18 cellular contexts compared by ENCODE assay signal in the genomic region with DNA sequence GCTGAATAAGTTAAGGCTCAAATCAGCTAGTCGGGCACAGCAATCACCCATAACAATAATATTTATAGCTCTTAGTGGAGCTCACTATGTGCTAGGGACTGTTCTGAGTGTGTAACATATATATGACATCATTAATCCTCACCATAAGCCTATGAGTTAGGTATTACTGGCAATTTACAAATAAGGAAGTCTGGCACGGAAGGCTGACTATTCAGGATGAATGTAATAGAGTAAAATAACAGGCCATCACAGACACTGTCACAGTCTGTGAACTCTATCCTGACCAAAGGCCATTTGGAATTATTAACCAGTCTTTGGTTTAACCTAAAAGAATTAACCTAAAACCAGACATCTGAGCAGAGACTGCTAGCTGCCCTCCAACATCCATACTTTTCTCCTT.
DNase-seq lines count a peak whose midpoint lies in the region; ATAC-seq and TF ChIP-seq lines count a peak whose summit lies in the region.
"Had no signal": no experiment of that assay in that cellular context is flagged by ENCODE, and none has a peak within 500 bp of the region (broad histone marks: within the 10 kb centered on the region; RNA-seq: fewer than 3 reads in every experiment).

No MANE protein-coding gene starts in this region.

- H3K27ac ChIP-seq in right lobe of liver, result no peak overlapping the region
- peak overlapping the region; percentile 82 to 90 (median 86) for H3K27ac ChIP-seq in gastrocnemius medialis
- H3K27ac ChIP-seq: 22Rv1, KMS-11 had no signal

- H3K27me3 Mint-ChIP-seq in stimulated activated naive CD8-positive, alpha-beta T cell treated with anti-CD3 and anti-CD28 coated beads, Interleukin-15, Interleukin-2, amounts not matched to agents 100 ng/mL and 50 ng/mL, for 24 hours, result no peaks in the 10 kb centered on the region
- no peaks in the 10 kb centered on the region for H3K27me3 Mint-ChIP-seq in activated CD8-positive, alpha-beta T cell treated with anti-CD3 and anti-CD28 coated beads for 36 hours
- no peaks in the 10 kb centered on the region for H3K27me3 Mint-ChIP-seq in activated CD8-positive, alpha-beta memory T cell treated with anti-CD3 and anti-CD28 coated beads, Interleukin-2, amount 10 ng/mL, durations not matched to agents 7 days and 5 days
- H3K27me3 Mint-ChIP-seq: CD4-positive, alpha-beta memory T cell had no signal

- no peak for ATAC-seq in stimulated activated naive CD8-positive, alpha-beta T cell treated with anti-CD3 and anti-CD28 coated beads, Interleukin-15, Interleukin-2, amounts not matched to agents 100 U/mL and 50 U/mL, for 24 hours
- ATAC-seq in esophagus mucosa (peak; percentile 91), right lobe of liver (peak; percentile 20 to 52 (median 38)), gastrocnemius medialis (no peak)
- ATAC-seq in activated CD8-positive, alpha-beta T cell treated with anti-CD3 and anti-CD28 coated beads for 36 hours, result no peak
- no peak for ATAC-seq in activated CD8-positive, alpha-beta memory T cell treated with anti-CD3 and anti-CD28 coated beads, Interleukin-2, amount 10 ng/mL, durations not matched to agents 7 days and 5 days
- ATAC-seq: Right ventricle myocardium inferior had no signal

- H3K4me1 ChIP-seq in right lobe of liver, result peaks cover 0 to 14% (median under 1%) of the 10 kb centered on the region in 4 donors
- H3K4me1 ChIP-seq in gastrocnemius medialis, result peaks cover 46 to 48% of the 10 kb centered on the region in 2 donors

- no peaks in the 10 kb centered on the region for H3K9me3 Mint-ChIP-seq in stimulated activated naive CD8-positive, alpha-beta T cell treated with anti-CD3 and anti-CD28 coated beads, Interleukin-15, Interleukin-2, amounts not matched to agents 100 ng/mL and 50 ng/mL, for 24 hours
- no peaks in the 10 kb centered on the region for H3K9me3 Mint-ChIP-seq in activated CD8-positive, alpha-beta T cell treated with anti-CD3 and anti-CD28 coated beads for 36 hours
- no peaks in the 10 kb centered on the region for H3K9me3 Mint-ChIP-seq in activated CD8-positive, alpha-beta memory T cell treated with anti-CD3 and anti-CD28 coated beads, Interleukin-2, amount 10 ng/mL, durations not matched to agents 7 days and 5 days (ENCODE audit: low read depth)
- H3K9me3 Mint-ChIP-seq: CD4-positive, alpha-beta memory T cell had no signal

- intact Hi-C loops in right lobe of liver (cut with DNase I) (no loop called here), gastrocnemius medialis (cut with DNase I; ENCODE audit: low total_unique reads) (loop anchor here (10.0 kb wide), 2 partner anchors 184 to 624 kb away; a partner anchor contains a TSS)
- intact Hi-C loops in activated CD8-positive, alpha-beta T cell treated with anti-CD3 and anti-CD28 coated beads for 36 hours (cut with micrococcal nuclease), result no loop called here

- TF ChIP-seq POLR2A in right lobe of liver (IDR thresholded peaks at IDR 0.05) (no peak), gastrocnemius medialis (IDR thresholded peaks at IDR 0.05) (no peak)

- H3K9me3 ChIP-seq in right lobe of liver, result no peaks in the 10 kb centered on the region
- H3K9me3 ChIP-seq in gastrocnemius medialis, result no peaks in the 10 kb centered on the region
- H3K9me3 ChIP-seq: BE2C had no signal

- no peak for DNase-seq in stimulated activated naive CD8-positive, alpha-beta T cell treated with anti-CD3 and anti-CD28 coated beads, Interleukin-15, Interleukin-2, amounts not matched to agents 100 U/mL and 50 U/mL, for 24 hours
- DNase-seq in right lobe of liver (no peak), gastrocnemius medialis (no peak), D341Med (ENCODE audit: low spot score) (no peak)
- no peak for DNase-seq in activated CD8-positive, alpha-beta T cell treated with anti-CD3 and anti-CD28 coated beads for 36 hours
- DNase-seq in activated CD8-positive, alpha-beta memory T cell treated with anti-CD3 and anti-CD28 coated beads, Interleukin-2, amount 10 ng/mL, durations not matched to agents 7 days and 5 days, result no peak
- DNase-seq: BE2C; CD4-positive, alpha-beta memory T cell; DMS79; HCEC 1CT; NCI-H1048; NCI-H2081 treated with DMSO at 0.1 percent for 48 hours; NCI-H524 had no signal

- TF ChIP-seq CTCF in right lobe of liver (IDR thresholded peaks at IDR 0.05) (no peak), gastrocnemius medialis (IDR thresholded peaks at IDR 0.05 in 4 of 5, conservative IDR thresholded peaks at IDR 0.05 in 1 of 5) (no peak)
- TF ChIP-seq CTCF in activated CD8-positive, alpha-beta T cell treated with anti-CD3 and anti-CD28 coated beads for 36 hours (IDR thresholded peaks at IDR 0.05), result no peak

- H3K27me3 ChIP-seq in right lobe of liver (no peaks in the 10 kb centered on the region), gastrocnemius medialis (no peaks in the 10 kb centered on the region)
- H3K27me3 ChIP-seq: BE2C had no signal

- H3K4me1 Mint-ChIP-seq in stimulated activated naive CD8-positive, alpha-beta T cell treated with anti-CD3 and anti-CD28 coated beads, Interleukin-15, Interleukin-2, amounts not matched to agents 100 ng/mL and 50 ng/mL, for 24 hours (ENCODE audit: low read depth), result peaks cover 22% of the 10 kb centered on the region
- H3K4me1 Mint-ChIP-seq in activated CD8-positive, alpha-beta T cell treated with anti-CD3 and anti-CD28 coated beads for 36 hours (ENCODE audit: low read depth), result peaks cover 25% of the 10 kb centered on the region
- H3K4me1 Mint-ChIP-seq in activated CD8-positive, alpha-beta memory T cell treated with anti-CD3 and anti-CD28 coated beads, Interleukin-2, amount 10 ng/mL, durations not matched to agents 7 days and 5 days, result peaks cover 4% of the 10 kb centered on the region
- H3K4me1 Mint-ChIP-seq: CD4-positive, alpha-beta memory T cell had no signal

- H3K27ac Mint-ChIP-seq in stimulated activated naive CD8-positive, alpha-beta T cell treated with anti-CD3 and anti-CD28 coated beads, Interleukin-15, Interleukin-2, amounts not matched to agents 100 ng/mL and 50 ng/mL, for 24 hours, result peak overlapping the region; percentile 56
- H3K27ac Mint-ChIP-seq in activated CD8-positive, alpha-beta T cell treated with anti-CD3 and anti-CD28 coated beads for 36 hours, result no peak overlapping the region
- H3K27ac Mint-ChIP-seq in activated CD8-positive, alpha-beta memory T cell treated with anti-CD3 and anti-CD28 coated beads, Interleukin-2, amount 10 ng/mL, durations not matched to agents 7 days and 5 days, result no peak overlapping the region
- H3K27ac Mint-ChIP-seq: CD4-positive, alpha-beta memory T cell had no signal

- H3K36me3 ChIP-seq in right lobe of liver (no peaks in the 10 kb centered on the region), gastrocnemius medialis (no peaks in the 10 kb centered on the region)
- H3K36me3 ChIP-seq: BE2C had no signal

- in situ Hi-C loops in gastrocnemius medialis (cut with MboI; ENCODE audit: low sequenced_read_pairs in 4 of 4), result loop anchor here in 1 of 4 donors (10.0 kb wide), 1 partner anchor 64 kb away; no protein-coding TSS in a partner anchor

- H3K36me3 Mint-ChIP-seq in stimulated activated naive CD8-positive, alpha-beta T cell treated with anti-CD3 and anti-CD28 coated beads, Interleukin-15, Interleukin-2, amounts not matched to agents 100 ng/mL and 50 ng/mL, for 24 hours (ENCODE audit: low read depth), result peaks cover 57% of the 10 kb centered on the region
- H3K36me3 Mint-ChIP-seq in activated CD8-positive, alpha-beta T cell treated with anti-CD3 and anti-CD28 coated beads for 36 hours (ENCODE audit: low read depth), result peaks cover 44% of the 10 kb centered on the region
- H3K36me3 Mint-ChIP-seq in activated CD8-positive, alpha-beta memory T cell treated with anti-CD3 and anti-CD28 coated beads, Interleukin-2, amount 10 ng/mL, durations not matched to agents 7 days and 5 days, result peaks cover 31% of the 10 kb centered on the region

- CTCF ChIA-PET in activated CD8-positive, alpha-beta T cell treated with anti-CD3 and anti-CD28 coated beads for 36 hours (lab: Charles Lee), result no interaction called here
- CTCF ChIA-PET in activated CD8-positive, alpha-beta memory T cell treated with anti-CD3 and anti-CD28 coated beads, Interleukin-2, amount 10 ng/mL, durations not matched to agents 7 days and 5 days (lab: Charles Lee), result no interaction called here

- WGBS in right lobe of liver (ENCODE audit: insufficient coverage, low coverage, low lambda C conversion rate, missing lambda C conversion rate), result 32% methylated on average over 2 of the region's 2 CpGs

- H3K4me3 ChIP-seq in right lobe of liver, result no peak overlapping the region
- H3K4me3 ChIP-seq in gastrocnemius medialis, result no peak overlapping the region

- no peak overlapping the region for H3K4me3 Mint-ChIP-seq in stimulated activated naive CD8-positive, alpha-beta T cell treated with anti-CD3 and anti-CD28 coated beads, Interleukin-15, Interleukin-2, amounts not matched to agents 100 ng/mL and 50 ng/mL, for 24 hours
- no peak overlapping the region for H3K4me3 Mint-ChIP-seq in activated CD8-positive, alpha-beta T cell treated with anti-CD3 and anti-CD28 coated beads for 36 hours
- H3K4me3 Mint-ChIP-seq in activated CD8-positive, alpha-beta memory T cell treated with anti-CD3 and anti-CD28 coated beads, Interleukin-2, amount 10 ng/mL, durations not matched to agents 7 days and 5 days, result no peak overlapping the region
- H3K4me3 Mint-ChIP-seq: CD4-positive, alpha-beta memory T cell had no signal

- POLR2A ChIA-PET in activated CD8-positive, alpha-beta T cell treated with anti-CD3 and anti-CD28 coated beads for 36 hours (lab: Charles Lee), result interaction anchor here (0.5 kb wide), 1 partner anchor 8 kb away, joined by 3 read pairs; no protein-coding TSS in a partner anchor

Comparison
In these comparisons a context has a peak if more than half of its experiments do, and no peak if none do; other contexts are left out.
1. ATAC-seq: peak in esophagus mucosa (single experiment) and right lobe of liver (4 of 4); none in stimulated activated naive CD8-positive, alpha-beta T cell treated with anti-CD3 and anti-CD28 coated beads, Interleukin-15, Interleukin-2, amounts not matched to agents 100 U/mL and 50 U/mL, for 24 hours (single experiment), gastrocnemius medialis (0 of 2), activated CD8-positive, alpha-beta T cell treated with anti-CD3 and anti-CD28 coated beads for 36 hours (single experiment) and activated CD8-positive, alpha-beta memory T cell treated with anti-CD3 and anti-CD28 coated beads, Interleukin-2, amount 10 ng/mL, durations not matched to agents 7 days and 5 days (single experiment).
2. H3K27ac ChIP-seq: peak in gastrocnemius medialis (4 of 4); none in right lobe of liver (0 of 3).